ENCODE assay signal across 7 cellular contexts in the genomic region with DNA sequence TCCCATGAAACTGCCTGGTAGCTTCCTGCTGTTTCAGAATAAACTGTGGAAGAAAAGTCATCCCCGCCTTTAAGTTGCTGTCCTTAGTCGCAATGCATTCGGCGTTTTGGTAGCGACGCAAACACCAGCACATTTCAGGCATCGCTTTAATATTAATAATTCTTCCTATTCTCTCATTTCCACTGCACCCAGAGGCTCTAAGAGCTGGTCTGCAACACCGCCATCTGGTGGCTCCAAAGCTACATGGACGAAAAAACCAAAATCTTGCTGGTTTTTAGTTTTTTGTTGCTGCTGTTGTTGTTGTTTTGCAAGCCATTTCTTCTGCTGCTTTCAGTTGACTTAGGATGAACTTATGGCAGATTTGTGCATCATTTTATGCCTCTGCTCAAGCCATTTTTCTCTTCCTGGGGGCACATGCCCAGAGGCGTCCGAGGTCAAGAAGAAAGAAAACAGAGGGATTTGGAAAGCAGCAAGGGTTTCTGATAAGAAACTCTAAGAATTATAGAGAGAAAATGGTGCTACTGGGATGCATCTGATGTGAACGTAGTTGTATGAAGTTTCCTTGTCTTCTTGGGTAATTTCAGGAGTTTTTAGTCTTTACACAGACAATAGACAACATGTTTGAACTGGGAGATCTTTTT.
DNase-seq lines count a peak whose midpoint lies in the region; ATAC-seq, FAIRE-seq and TF ChIP-seq lines count a peak whose summit lies in the region.

No MANE protein-coding gene starts in this region.

- no TSS peak for BruUV-seq in Panc1 (replicated peaks; lab: Mats Ljungman, UMichigan)

- H3K9me3 ChIP-seq in Panc1 (ENCODE audit: control insufficient read depth, insufficient read depth, low read depth, low read length) (peaks cover 4% of the 10 kb centered on the region; the same call in 1 of the 2 replicates), H1 (ENCODE audit: insufficient read depth in 2 of 2, low read depth in 1 of 2, low read length in 1 of 2) (peaks cover 17 to 21% of the 10 kb centered on the region in 2 experiments)

- WGBS in H1 (ENCODE audit: extremely low coverage in 1 of 2, insufficient coverage in 1 of 2, insufficient read length in 1 of 2, insufficient replicate concordance in 2 of 2, low coverage in 1 of 2, low lambda C conversion rate in 2 of 2, missing lambda C conversion rate in 1 of 2), 2 experiments, result 40% methylated on average over 12 of the region's 12 CpGs; no CpG with 5 or more reads in 1 of the 2 experiments

- H2BK15ac ChIP-seq in H1 (ENCODE audit: low read length), result no peak overlapping the region

- TF ChIP-seq EP300 in H1 (IDR thresholded peaks at IDR 0.05; ENCODE audit: borderline replicate concordance in 1 of 2, low read depth in 2 of 2, low read length in 2 of 2), result no peak

- in situ Hi-C loops in Panc1 (cut with HindIII; ENCODE audit: low pct_unique_long_range_greater_than_20kb, low sequenced_read_pairs), result no loop called here

- H2BK12ac ChIP-seq in H1 (ENCODE audit: low read depth, low read length), result 0 out of 2 replicates have a peak overlapping the region, but pooled peaks have one; percentile 11

- H4K8ac ChIP-seq in H1 (ENCODE audit: extremely low read depth, insufficient read depth, low read length), result no peak overlapping the region

- H3K18ac ChIP-seq in H1 (ENCODE audit: extremely low read depth, low read length), result no peak overlapping the region

- H4K91ac ChIP-seq in H1 (replicated peaks; ENCODE audit: insufficient read length, low read length), result no peak overlapping the region

- H3K9ac ChIP-seq in H1 (replicated peaks in 1 of 4; ENCODE audit: extremely low read depth in 1 of 4, low read depth in 3 of 4, low read length in 3 of 4), result no peak overlapping the region

- POLR2A ChIA-PET in Panc1 (lab: Charles Lee) (no interaction called here), H1 (lab: Charles Lee; ENCODE audit: partially characterized antibody) (no interaction called here)

- no peak overlapping the region for H3K23ac ChIP-seq in H1 (ENCODE audit: insufficient read length)

- H4K20me1 ChIP-seq in H1 (replicated peaks in 1 of 2; ENCODE audit: control insufficient read depth in 1 of 2, insufficient read depth in 2 of 2, low read length in 2 of 2), result no peaks in the 10 kb centered on the region

- H2BK5ac ChIP-seq in H1 (ENCODE audit: low read depth, low read length), result no peak overlapping the region

- peak; percentile 74 to 77 for TF ChIP-seq RAD21 in H1 (IDR thresholded peaks at IDR 0.05 in 1 of 2, conservative IDR thresholded peaks at IDR 0.05 in 1 of 2; ENCODE audit: low read depth in 2 of 2, low read length in 2 of 2)

- H3K27ac ChIP-seq in Panc1 (ENCODE audit: low read length) (no peak overlapping the region), H1 (ENCODE audit: low read depth, low read length) (no peak overlapping the region)

- H3K27me3 ChIP-seq in Panc1 (ENCODE audit: control insufficient read depth, insufficient read depth, low read length) (peaks cover 2% of the 10 kb centered on the region), H1 (replicated peaks in 1 of 4; ENCODE audit: control insufficient read depth in 3 of 4, extremely low read depth in 1 of 4, insufficient read depth in 3 of 4, low read length in 3 of 4) (peaks cover 0 to 1% (median 0%) of the 10 kb centered on the region in 4 experiments; a peak in 1 of 7 replicates)

- no peak overlapping the region for H2BK120ac ChIP-seq in H1 (replicated peaks; ENCODE audit: low read depth, low read length)

- no peak overlapping the region for H3K4ac ChIP-seq in H1 (replicated peaks; ENCODE audit: insufficient read length, low read depth, low read length)

- no peaks in the 10 kb centered on the region for H3K23me2 ChIP-seq in H1 (ENCODE audit: low read depth, low read length)

- H3K4me1 ChIP-seq in Panc1 (ENCODE audit: control insufficient read depth, insufficient read depth, low read length), result no peaks in the 10 kb centered on the region; the same call in 1 of the 2 replicates
- no peaks in the 10 kb centered on the region; a peak in 1 of 7 replicates for H3K4me1 ChIP-seq in H1 (replicated peaks in 1 of 4; ENCODE audit: control insufficient read depth in 3 of 4, insufficient read depth in 4 of 4, low read length in 3 of 4)

- H3K56ac ChIP-seq in H1 (replicated peaks; ENCODE audit: insufficient read length, low read depth, low read length), result no peak overlapping the region

- no peak overlapping the region for H2BK20ac ChIP-seq in H1 (ENCODE audit: low read length)

- no peak overlapping the region for H2AK5ac ChIP-seq in H1 (ENCODE audit: low read depth, low read length)

- no peak for FAIRE-seq in H1 (lab: Jason Lieb, UNC)

- no peak overlapping the region for H3K4me3 ChIP-seq in Panc1 (ENCODE audit: low read depth in 2 of 2, low read length in 2 of 2)
- no peak overlapping the region for H3K4me3 ChIP-seq in H1 (ENCODE audit: extremely low read depth in 1 of 4, insufficient read depth in 2 of 4, low read depth in 3 of 4, low read length in 4 of 4)

- DNase-seq in EL, result peak; percentile 33
- DNase-seq in HS-5 (ENCODE audit: low read depth), result peak; percentile 9
- peak; percentile 22 for DNase-seq in Panc1 (ENCODE audit: low read depth, low spot score)
- DNase-seq in H1 (ENCODE audit: low read depth in 1 of 2, low spot score in 2 of 2), result peak in 1 of 2 experiments; percentile 69
- peak; percentile 17 for DNase-seq in mucosa of gallbladder (ENCODE audit: low spot score)
- no peak for DNase-seq in amniotic stem cell (lab: John Stamatoyannopoulos, UW)
- DNase-seq in NCI-H128 (lab: John Stamatoyannopoulos, UW; ENCODE audit: unreplicated experiment), result no peak

- peak overlapping the region; percentile 55 for H2AFZ ChIP-seq in H1 (ENCODE audit: low read length)

- intact Hi-C loops in Panc1 (cut with micrococcal nuclease; ENCODE audit: unreplicated experiment), result no loop called here

- H4K5ac ChIP-seq in H1 (ENCODE audit: insufficient read length, low read depth, low read length), result no peak overlapping the region

- H3K36me3 ChIP-seq in Panc1 (ENCODE audit: control insufficient read depth, insufficient read depth, low read length) (no peaks in the 10 kb centered on the region), H1 (ENCODE audit: control insufficient read depth in 2 of 4, insufficient read depth in 4 of 4, low read length in 3 of 4) (no peaks in the 10 kb centered on the region)

- H3K79me1 ChIP-seq in H1 (ENCODE audit: low read depth, low read length), result no peaks in the 10 kb centered on the region

- TF ChIP-seq POLR2A in H1 (IDR thresholded peaks at IDR 0.05; ENCODE audit: control extremely low read depth in 1 of 2, low read depth in 2 of 2, low read length in 2 of 2), result no peak

- CTCF ChIA-PET in Panc1 (lab: Charles Lee), result interaction anchor here (0.6 kb wide), 2 partner anchors 1097 to 1419 kb away, joined by 3 to 5 read pairs; no protein-coding TSS in a partner anchor
- CTCF ChIA-PET in H1 (lab: Charles Lee; ENCODE audit: partially characterized antibody), result interaction anchor here (0.6 to 2.2 kb wide), 22 partner anchors 11 to 462 kb away, joined by 3 to 16 read pairs (median 3); no protein-coding TSS in a partner anchor

- no peak overlapping the region for H3K14ac ChIP-seq in H1 (ENCODE audit: insufficient read length)

- peak; percentile 58; the same call in 1 of the 2 replicates for ATAC-seq in Panc1

- no peak overlapping the region; a peak in 1 of 4 replicates for H3K4me2 ChIP-seq in H1 (ENCODE audit: insufficient read depth in 1 of 2, low read depth in 2 of 2, low read length in 2 of 2)

- TF ChIP-seq CTCF in Panc1 (IDR thresholded peaks at IDR 0.05) (peak; percentile 83), H1 (IDR thresholded peaks at IDR 0.05; ENCODE audit: control extremely low read depth in 1 of 3, insufficient read depth in 1 of 3, low read depth in 1 of 3, low read length in 3 of 3) (peak; percentile 37 to 67 (median 65))

- H3K79me2 ChIP-seq in H1 (ENCODE audit: control insufficient read depth in 1 of 2, insufficient read depth in 2 of 2, low read length in 2 of 2), result no peaks in the 10 kb centered on the region

TF ChIP-seq in H1, 55 proteins besides CTCF, POLR2A, EP300 and RAD21:
- TF ChIP-seq EZH2 (IDR thresholded peaks at IDR 0.05; ENCODE audit: low read depth, low read length, severe bottlenecking) (no peak), ZNF274 (IDR thresholded peaks at IDR 0.05; ENCODE audit: borderline replicate concordance, extremely low read depth, low read length) (no peak), KDM1A (IDR thresholded peaks at IDR 0.05; ENCODE audit: borderline replicate concordance, low read length) (no peak), JUND (IDR thresholded peaks at IDR 0.05; ENCODE audit: low read length) (no peak)
- TF ChIP-seq, protein P1, sequence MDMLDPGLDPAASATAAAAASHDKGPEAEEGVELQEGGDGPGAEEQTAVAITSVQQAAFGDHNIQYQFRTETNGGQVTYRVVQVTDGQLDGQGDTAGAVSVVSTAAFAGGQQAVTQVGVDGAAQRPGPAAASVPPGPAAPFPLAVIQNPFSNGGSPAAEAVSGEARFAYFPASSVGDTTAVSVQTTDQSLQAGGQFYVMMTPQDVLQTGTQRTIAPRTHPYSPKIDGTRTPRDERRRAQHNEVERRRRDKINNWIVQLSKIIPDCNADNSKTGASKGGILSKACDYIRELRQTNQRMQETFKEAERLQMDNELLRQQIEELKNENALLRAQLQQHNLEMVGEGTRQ (IDR thresholded peaks at IDR 0.05; ENCODE audit: low read length), result no peak

Comparison
In these comparisons a context has a peak if more than half of its experiments do, and no peak if none do; other contexts are left out.
1. DNase-seq: peak in EL (single experiment), HS-5 (single experiment), Panc1 (single experiment) and mucosa of gallbladder (single experiment); none in amniotic stem cell (single experiment) and NCI-H128 (single experiment).